ENCODE assay signal across 18 cellular contexts in the genomic region with DNA sequence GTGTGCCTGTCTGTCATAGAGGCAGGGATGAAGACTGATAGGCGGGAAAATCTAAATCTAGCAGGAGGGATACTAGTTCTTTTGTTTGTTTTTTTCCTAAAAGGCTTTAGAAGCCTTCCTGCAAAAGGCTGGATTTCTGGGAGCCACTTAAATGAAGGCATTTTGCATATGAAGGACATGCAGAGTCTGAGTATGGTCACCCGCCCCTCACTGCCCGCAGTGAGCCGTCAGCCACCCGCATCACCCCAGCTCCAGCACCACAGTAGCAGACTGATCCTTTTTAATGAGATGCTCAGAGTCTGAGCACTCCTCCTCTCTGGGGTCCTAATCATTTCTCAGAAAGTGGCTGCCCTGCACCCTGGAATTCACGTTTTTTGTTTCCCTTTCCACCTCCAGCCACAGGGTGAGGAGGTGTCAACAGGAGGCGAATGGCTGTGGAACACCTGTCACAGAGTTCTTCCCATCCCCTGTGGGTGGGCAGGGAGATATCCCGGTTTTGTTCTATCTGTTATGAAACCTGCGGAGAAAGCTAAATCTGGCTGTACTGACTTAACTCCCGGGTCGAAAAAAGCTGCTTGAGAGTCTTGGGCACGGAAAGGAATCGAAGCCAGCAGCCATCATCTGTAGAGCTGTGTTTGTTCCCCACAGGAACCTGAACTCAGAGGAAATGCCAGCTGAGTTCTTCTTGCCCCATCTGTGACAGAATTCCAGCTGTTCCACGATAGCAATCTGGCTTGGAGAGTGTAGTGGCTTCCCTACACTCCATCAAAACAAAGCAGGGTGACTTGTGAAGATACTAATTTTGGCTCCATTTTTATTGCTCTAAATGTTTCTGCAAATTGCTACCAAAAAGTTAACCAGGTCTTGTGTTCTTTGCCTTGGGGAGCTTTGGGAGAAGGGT. TPM values are rescaled to one million over a fixed set of nuclear protein-coding genes. Genes with fewer than 3 reads are reported as not detected.
A peak's percentile ranks its signal among the peaks of the same experiment; 100 is the strongest.
DNase-seq lines count a peak whose midpoint lies in the region; ATAC-seq, FAIRE-seq and TF ChIP-seq lines count a peak whose summit lies in the region.
"Had no signal": no experiment of that assay in that cellular context is flagged by ENCODE, and none has a peak within 500 bp of the region (broad histone marks: within the 10 kb centered on the region; RNA-seq: fewer than 3 reads in every experiment).

No MANE protein-coding gene starts in this region.

- no peaks in the 10 kb centered on the region for H4K20me1 ChIP-seq in H1 (replicated peaks in 1 of 2; ENCODE audit: control insufficient read depth in 1 of 2, insufficient read depth in 2 of 2, low read length in 2 of 2)

- no peak for TF ChIP-seq RAD21 in H1 (IDR thresholded peaks at IDR 0.05 in 1 of 2, conservative IDR thresholded peaks at IDR 0.05 in 1 of 2; ENCODE audit: low read depth in 2 of 2, low read length in 2 of 2)

- H3K27me3 ChIP-seq in H1 (replicated peaks in 1 of 4; ENCODE audit: control insufficient read depth in 3 of 4, extremely low read depth in 1 of 4, insufficient read depth in 3 of 4, low read length in 3 of 4) = no peaks in the 10 kb centered on the region

- H3K9me3 ChIP-seq in H1 (ENCODE audit: insufficient read depth in 2 of 2, low read depth in 1 of 2, low read length in 1 of 2) = peaks cover 0 to 3% of the 10 kb centered on the region in 2 experiments; a peak in 1 of 4 replicates

- POLR2A ChIA-PET in H1 (lab: Charles Lee; ENCODE audit: partially characterized antibody) = interaction anchor here (1.8 kb wide), 1 partner anchor 511 kb away, joined by 7 read pairs; no protein-coding TSS in a partner anchor

- H3K4me2 ChIP-seq in H1 (ENCODE audit: insufficient read depth in 1 of 2, low read depth in 2 of 2, low read length in 2 of 2) = peak overlapping the region; percentile 44 to 52

- H2BK5ac ChIP-seq in H1 (ENCODE audit: low read depth, low read length) = no peak overlapping the region; the same call in 1 of the 2 replicates

- peak overlapping the region; percentile 92 for H2BK15ac ChIP-seq in H1 (ENCODE audit: low read length)

- H3K36me3 ChIP-seq in H1 (ENCODE audit: control insufficient read depth in 2 of 4, insufficient read depth in 4 of 4, low read length in 3 of 4) = no peaks in the 10 kb centered on the region
- H3K36me3 ChIP-seq: heart right ventricle had no signal

- H3K9ac ChIP-seq in H1 (replicated peaks in 1 of 4; ENCODE audit: extremely low read depth in 1 of 4, low read depth in 3 of 4, low read length in 3 of 4) = no peak overlapping the region

- CTCF ChIA-PET in H1 (lab: Charles Lee; ENCODE audit: partially characterized antibody) = interaction anchor here (0.9 to 8.2 kb wide), 13 partner anchors 9 to 462 kb away, joined by 3 to 58 read pairs (median 4); no protein-coding TSS in a partner anchor

- DNase-seq in G401 (ENCODE audit: low spot score) (peak; percentile 53), NCI-H1694 treated with DMSO at 0.1 percent for 48 hours (lab: John Stamatoyannopoulos, UW) (peak; percentile 76), H1 (ENCODE audit: low read depth in 1 of 2, low spot score in 2 of 2) (no peak), myocyte (ENCODE audit: low read depth) (peak; percentile 23), COLO829 (ENCODE audit: low spot score) (no peak), coronary artery (ENCODE audit: low spot score) (no peak), SIG-M5 treated with dmso at 0.1 percent for 504 hours (lab: John Stamatoyannopoulos, UW; ENCODE audit: unreplicated experiment) (no peak)
- DNase-seq: C1 segment of cervical spinal cord, heart right ventricle, kidney, NCI-H2081 treated with DMSO at 0.1 percent for 48 hours, NCI-H510A had no signal

- H3K4me3 ChIP-seq in H1 (ENCODE audit: extremely low read depth in 1 of 4, insufficient read depth in 2 of 4, low read depth in 3 of 4, low read length in 4 of 4) (0 out of 8 replicates have a peak overlapping the region, but pooled peaks of 2 of the 4 experiments have one; percentile 7), coronary artery (no peak overlapping the region)
- H3K4me3 ChIP-seq: heart right ventricle, K562, lung had no signal

- H3K23me2 ChIP-seq in H1 (ENCODE audit: low read depth, low read length) = peaks cover 3% of the 10 kb centered on the region; the same call in 1 of the 2 replicates

- peak overlapping the region; percentile 86; the same call in 1 of the 2 replicates for H2AFZ ChIP-seq in H1 (ENCODE audit: low read length)

- no peak overlapping the region for H3K14ac ChIP-seq in H1 (ENCODE audit: insufficient read length)

- H3K23ac ChIP-seq in H1 (ENCODE audit: insufficient read length) = no peak overlapping the region

- no peaks in the 10 kb centered on the region for H3K79me1 ChIP-seq in H1 (ENCODE audit: low read depth, low read length)

- no peak overlapping the region for H3K4ac ChIP-seq in H1 (replicated peaks; ENCODE audit: insufficient read length, low read depth, low read length)

- no peak overlapping the region for H2BK120ac ChIP-seq in H1 (replicated peaks; ENCODE audit: low read depth, low read length)

- TF ChIP-seq CTCF in H1 (IDR thresholded peaks at IDR 0.05; ENCODE audit: control extremely low read depth in 1 of 3, insufficient read depth in 1 of 3, low read depth in 1 of 3, low read length in 3 of 3) (no peak), coronary artery (IDR thresholded peaks at IDR 0.05) (no peak)

- in situ Hi-C loops in G401 (cut with HindIII; ENCODE audit: low sequenced_read_pairs) = no loop called here

- peak overlapping the region; percentile 81 for H2BK12ac ChIP-seq in H1 (ENCODE audit: low read depth, low read length)

- no peak for TF ChIP-seq POLR2A in H1 (IDR thresholded peaks at IDR 0.05; ENCODE audit: control extremely low read depth in 1 of 2, low read depth in 2 of 2, low read length in 2 of 2)

- peak; percentile 74 for FAIRE-seq in H1 (lab: Jason Lieb, UNC)
- FAIRE-seq: endometrium, K562, kidney had no signal

- H3K79me2 ChIP-seq in H1 (ENCODE audit: control insufficient read depth in 1 of 2, insufficient read depth in 2 of 2, low read length in 2 of 2) = no peaks in the 10 kb centered on the region

- H3K18ac ChIP-seq in H1 (ENCODE audit: extremely low read depth, low read length) = peak overlapping the region; percentile 87; the same call in 1 of the 2 replicates

- no peak overlapping the region for H3K56ac ChIP-seq in H1 (replicated peaks; ENCODE audit: insufficient read length, low read depth, low read length)

- peaks cover 12 to 22% (median 17%) of the 10 kb centered on the region in 4 experiments for H3K4me1 ChIP-seq in H1 (replicated peaks in 1 of 4; ENCODE audit: control insufficient read depth in 3 of 4, insufficient read depth in 4 of 4, low read length in 3 of 4)
- H3K4me1 ChIP-seq: heart right ventricle had no signal

- 35% methylated on average over 14 of the region's 14 CpGs; no CpG with 5 or more reads in 1 of the 2 experiments for whole genome bisulfite sequencing in H1 (ENCODE audit: extremely low coverage in 1 of 2, insufficient coverage in 1 of 2, insufficient read length in 1 of 2, insufficient replicate concordance in 2 of 2, low coverage in 1 of 2, low lambda C conversion rate in 2 of 2, missing lambda C conversion rate in 1 of 2), 2 experiments

- no peak overlapping the region for H4K8ac ChIP-seq in H1 (ENCODE audit: extremely low read depth, insufficient read depth, low read length)

- no peak for ATAC-seq in GM18517 (IDR thresholded peaks at IDR 0.05; ENCODE audit: unreplicated experiment)
- ATAC-seq: activated T-helper 17 cell treated with anti-CD3 and anti-CD28 coated beads, Interleukin-2, amount 50 U/mL, for 72 hours; heart right ventricle; K562; stimulated activated memory B cell treated with anti-CD40 and anti-IgM and Interleukin-4, amounts not matched to agents 10 μg/mL and 1 μg/mL and 100 μg/mL, for 72 hours had no signal

- H3K27ac ChIP-seq in H1 (ENCODE audit: low read depth, low read length) = no peak overlapping the region
- no peak overlapping the region for H3K27ac ChIP-seq in coronary artery
- H3K27ac ChIP-seq: heart right ventricle had no signal

- peak overlapping the region; percentile 28; the same call in 1 of the 2 replicates for H2AK5ac ChIP-seq in H1 (ENCODE audit: low read depth, low read length)

- H4K5ac ChIP-seq in H1 (ENCODE audit: insufficient read length, low read depth, low read length) = no peak overlapping the region

- H4K91ac ChIP-seq in H1 (replicated peaks; ENCODE audit: insufficient read length, low read length) = no peak overlapping the region

- no peak for TF ChIP-seq EP300 in H1 (IDR thresholded peaks at IDR 0.05; ENCODE audit: borderline replicate concordance in 1 of 2, low read depth in 2 of 2, low read length in 2 of 2)

- H2BK20ac ChIP-seq in H1 (ENCODE audit: low read length) = peak overlapping the region; percentile 92; the same call in 1 of the 2 replicates

TF ChIP-seq in H1, 55 proteins besides CTCF, POLR2A, EP300 and RAD21 (continues in another document):
- TF ChIP-seq MAFK (IDR thresholded peaks at IDR 0.05; ENCODE audit: low read depth, low read length) (no peak), BCL11A (IDR thresholded peaks at IDR 0.05; ENCODE audit: low read depth in 2 of 2, low read length in 2 of 2) (no peak), SIRT6 (IDR thresholded peaks at IDR 0.05; ENCODE audit: low read length) (no peak), CHD2 (IDR thresholded peaks at IDR 0.05; ENCODE audit: low read length) (no peak)

RNA-seq across cellular contexts. Expression of a gene that starts 35.1 kb away (rescaled TPM):
- 9.7 and 13.5 TPM in 2 replicates for total RNA-seq in G401 (2014; rRNA removed; shearing (Covaris generic))
- 7.6 and 7.7 TPM in 2 replicates for total RNA-seq in H1 (2021; fragmentation: NEBNext Ultra II Directional; extraction: Animal tissue kit (Norgen Biotek cat#: 25700))
- 2.7 and 4.0 TPM in 2 replicates for polyA plus RNA-seq in H1 (2011; rRNA removed)
- 4.0 TPM for polyA plus RNA-seq in H1 (2011; cell fraction: cytosol; rRNA removed)
- polyA plus RNA-seq in H1 (2011; cell fraction: nucleus; rRNA removed) = 3.3 TPM
- 3.5 to 5.8 TPM (median 4.3 TPM) in 4 replicates for polyA plus RNA-seq in H1 (2012, experiment 1 of 2)
- polyA plus RNA-seq in H1 (2012, experiment 2 of 2) = 0.47 TPM
- polyA plus RNA-seq in H1 (2013, experiment 1 of 2) = 4.3 TPM
- polyA plus RNA-seq in H1 (2013, experiment 2 of 2) = 4.2 TPM
- polyA minus RNA-seq in H1 (2011; rRNA and poly(A)+ RNA removed) = 9.7 and 10.1 TPM in 2 replicates
- polyA minus RNA-seq in H1 (2011; cell fraction: cytosol; rRNA and poly(A)+ RNA removed) = 4.1 TPM
- 14.2 TPM for polyA minus RNA-seq in H1 (2011; cell fraction: nucleus; rRNA and poly(A)+ RNA removed)
- 6.7 and 6.8 TPM in 2 replicates for total RNA-seq in myocyte
- 4.6 TPM for polyA plus RNA-seq in myocyte (2012)

RNA-seq across cellular contexts. Expression of a gene that starts 56.9 kb away (rescaled TPM):
- not detected in 2 replicates for total RNA-seq in G401 (2014; rRNA removed; shearing (Covaris generic))
- 13.3 and 13.4 TPM in 2 replicates for total RNA-seq in H1 (2021; fragmentation: NEBNext Ultra II Directional; extraction: Animal tissue kit (Norgen Biotek cat#: 25700))
- 8.1 and 9.6 TPM in 2 replicates for polyA plus RNA-seq in H1 (2011; rRNA removed)
- polyA plus RNA-seq in H1 (2011; cell fraction: cytosol; rRNA removed) = 9.9 TPM
- polyA plus RNA-seq in H1 (2011; cell fraction: nucleus; rRNA removed) = 16.5 TPM
- 7.6 to 9.8 TPM (median 8.3 TPM) in 4 replicates for polyA plus RNA-seq in H1 (2012, experiment 1 of 2)
- polyA plus RNA-seq in H1 (2012, experiment 2 of 2) = 4.6 TPM
- polyA plus RNA-seq in H1 (2013, experiment 1 of 2) = 3.9 TPM
- polyA plus RNA-seq in H1 (2013, experiment 2 of 2) = 3.2 TPM
- polyA minus RNA-seq in H1 (2011; rRNA and poly(A)+ RNA removed) = 30.6 and 32.9 TPM in 2 replicates
- 8.9 TPM for polyA minus RNA-seq in H1 (2011; cell fraction: cytosol; rRNA and poly(A)+ RNA removed)
- 13.4 TPM for polyA minus RNA-seq in H1 (2011; cell fraction: nucleus; rRNA and poly(A)+ RNA removed)
- total RNA-seq in myocyte = 0.53 and 1.2 TPM in 2 replicates
- 1.2 TPM for polyA plus RNA-seq in myocyte (2012)

Comparison
In these comparisons a context has a peak if more than half of its experiments do, and no peak if none do; other contexts are left out.
1. DNase-seq: peak in G401 (single experiment), NCI-H1694 treated with DMSO at 0.1 percent for 48 hours (single experiment) and myocyte (single experiment); none in H1 (0 of 2), COLO829 (single experiment), coronary artery (single experiment) and SIG-M5 treated with dmso at 0.1 percent for 504 hours (single experiment).